10 cellular contexts compared by ENCODE assay signal in the genomic region with DNA sequence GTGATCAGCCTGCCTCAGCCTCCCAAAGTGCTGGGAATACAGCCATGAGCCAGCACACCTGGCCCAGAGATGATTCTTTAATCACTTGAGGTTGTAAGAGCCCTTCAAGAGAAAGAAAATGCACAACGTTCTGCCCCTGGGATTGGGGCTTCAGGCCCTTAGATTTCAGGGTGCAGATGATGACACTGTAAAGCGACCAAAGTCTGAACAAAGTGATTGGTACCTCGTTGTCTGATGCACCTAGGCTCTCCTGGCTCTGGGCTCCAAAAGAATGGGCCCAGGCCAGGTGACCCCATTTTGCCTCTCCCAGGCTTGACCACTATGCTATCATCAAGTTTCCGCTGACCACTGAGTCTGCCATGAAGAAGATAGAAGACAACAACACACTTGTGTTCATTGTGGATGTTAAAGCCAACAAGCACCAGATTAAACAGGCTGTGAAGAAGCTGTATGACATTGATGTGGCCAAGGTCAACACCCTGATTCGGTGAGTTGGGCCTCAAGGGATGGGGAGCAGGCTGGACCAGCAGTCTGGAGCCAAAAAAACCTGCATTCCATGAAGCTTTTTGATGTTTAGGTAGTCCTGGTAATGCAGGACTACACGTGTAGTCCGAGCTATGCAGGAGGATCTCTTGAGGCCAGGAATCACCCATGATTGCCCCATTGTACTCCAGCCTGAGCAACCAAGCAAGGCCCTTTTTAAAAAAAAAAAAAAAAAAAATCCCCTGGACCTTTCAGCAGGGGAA. TPM values are rescaled to one million over a fixed set of nuclear protein-coding genes. Genes with fewer than 3 reads are reported as not detected.
A peak's percentile ranks its signal among the peaks of the same experiment; 100 is the strongest.
DNase-seq lines count a peak whose midpoint lies in the region; ATAC-seq and TF ChIP-seq lines count a peak whose summit lies in the region.
"Had no signal": no experiment of that assay in that cellular context is flagged by ENCODE, and none has a peak within 500 bp of the region (broad histone marks: within the 10 kb centered on the region; RNA-seq: fewer than 3 reads in every experiment).

No MANE protein-coding gene starts in this region.

- DNase-seq in CD4-positive, alpha-beta T cell: no peak
- DNase-seq in HFFc6: no peak
- DNase-seq in mesothelial cell of epicardium (ENCODE audit: low spot score in 2 of 2, unreplicated experiment in 2 of 2): no peak
- DNase-seq in NCI-H2107 (lab: John Stamatoyannopoulos, UW): no peak
- no peak for DNase-seq in GM20000 (ENCODE audit: low spot score)
- no peak for DNase-seq in NCI-H1930 (lab: John Stamatoyannopoulos, UW)
- DNase-seq: GDM1, NCI-H2029 had no signal

- H3K9me3 ChIP-seq in CD4-positive, alpha-beta T cell (ENCODE audit: control insufficient read depth, low read length): no peaks in the 10 kb centered on the region

- intact Hi-C loops in CD4-positive, alpha-beta T cell (cut with DNase I, micrococcal nuclease): no loop called here

- peak overlapping the region; percentile 67 for H3K27ac Mint-ChIP-seq in CD4-positive, alpha-beta T cell
- H3K27ac Mint-ChIP-seq in HFFc6: peak overlapping the region; percentile 96
- peak overlapping the region; percentile 100 for H3K27ac Mint-ChIP-seq in activated naive CD8-positive, alpha-beta T cell
- peak overlapping the region; percentile 34 for H3K27ac Mint-ChIP-seq in mesothelial cell of epicardium

- peaks cover 13% of the 10 kb centered on the region for H3K27me3 Mint-ChIP-seq in CD4-positive, alpha-beta T cell
- H3K27me3 Mint-ChIP-seq in HFFc6 (ENCODE audit: insufficient read depth) (peaks cover 29% of the 10 kb centered on the region), mesothelial cell of epicardium (ENCODE audit: low read depth) (no peaks in the 10 kb centered on the region)
- H3K27me3 Mint-ChIP-seq in activated naive CD8-positive, alpha-beta T cell: no peaks in the 10 kb centered on the region

- peaks cover under 1% of the 10 kb centered on the region for H3K27me3 ChIP-seq in CD4-positive, alpha-beta T cell (ENCODE audit: control insufficient read depth, insufficient read depth, low read length)

- peaks cover 80% of the 10 kb centered on the region for H3K4me1 Mint-ChIP-seq in CD4-positive, alpha-beta T cell (ENCODE audit: low read depth)
- H3K4me1 Mint-ChIP-seq in HFFc6 (ENCODE audit: low read depth) (peaks cover 71% of the 10 kb centered on the region), mesothelial cell of epicardium (peaks cover 68% of the 10 kb centered on the region)
- peaks cover 42% of the 10 kb centered on the region for H3K4me1 Mint-ChIP-seq in activated naive CD8-positive, alpha-beta T cell (ENCODE audit: low read depth)

- POLR2A ChIA-PET in CD4-positive, alpha-beta T cell (lab: Charles Lee): interaction anchor here (1.5 to 4.1 kb wide), 2 partner anchors 12 to 227 kb away, joined by 5 to 110 read pairs; a partner anchor contains a TSS

- H3K27ac ChIP-seq in CD4-positive, alpha-beta T cell (ENCODE audit: low read depth, low read length): no peak overlapping the region

- no peaks in the 10 kb centered on the region for H3K9me3 Mint-ChIP-seq in CD4-positive, alpha-beta T cell
- H3K9me3 Mint-ChIP-seq in HFFc6 (peaks cover 8% of the 10 kb centered on the region; the same call in 1 of the 2 replicates), mesothelial cell of epicardium (no peaks in the 10 kb centered on the region)
- H3K9me3 Mint-ChIP-seq in activated naive CD8-positive, alpha-beta T cell (ENCODE audit: low read depth): no peaks in the 10 kb centered on the region

- ATAC-seq in CD4-positive, alpha-beta T cell (ENCODE audit: poor library complexity): no peak
- ATAC-seq in GM18858 (IDR thresholded peaks at IDR 0.05; ENCODE audit: unreplicated experiment): no peak

- peaks cover 60% of the 10 kb centered on the region for H3K36me3 Mint-ChIP-seq in CD4-positive, alpha-beta T cell (ENCODE audit: low read depth)
- H3K36me3 Mint-ChIP-seq in HFFc6 (ENCODE audit: low read depth) (peaks cover 32% of the 10 kb centered on the region), mesothelial cell of epicardium (peaks cover 13% of the 10 kb centered on the region)
- peaks cover 30% of the 10 kb centered on the region for H3K36me3 Mint-ChIP-seq in activated naive CD8-positive, alpha-beta T cell

- peak overlapping the region; percentile 39 for H3K4me3 Mint-ChIP-seq in CD4-positive, alpha-beta T cell
- H3K4me3 Mint-ChIP-seq in HFFc6 (peak overlapping the region; percentile 100), mesothelial cell of epicardium (peak overlapping the region; percentile 99)
- H3K4me3 Mint-ChIP-seq in activated naive CD8-positive, alpha-beta T cell: peak overlapping the region; percentile 99

- CTCF ChIA-PET in CD4-positive, alpha-beta T cell (lab: Charles Lee): interaction anchor here (0.6 to 10.8 kb wide), 4 partner anchors 25 to 180 kb away, joined by 3 to 373 read pairs (median 6); a partner anchor contains a TSS

- no peak for TF ChIP-seq CTCF in CD4-positive, alpha-beta T cell (IDR thresholded peaks at IDR 0.05)
- TF ChIP-seq CTCF in HFFc6 (IDR thresholded peaks at IDR 0.05) (no peak), mesothelial cell of epicardium (IDR thresholded peaks at IDR 0.05; ENCODE audit: unreplicated experiment) (no peak), GM20000 (IDR thresholded peaks at IDR 0.05; ENCODE audit: extremely low read depth, missing control alignments) (no peak)

RNA-seq across cellular contexts. Expression of a gene that starts 2.8 kb away (rescaled TPM):
- total RNA-seq in CD4-positive, alpha-beta T cell: 1,000 to 10,000 TPM; 3,393 to 3,457 TPM
- total RNA-seq in HFFc6 (2021; fragmentation: NEBNext Ultra II Directional; extraction: Animal tissue kit (Norgen Biotek cat#: 25700)): 1,000 to 10,000 TPM; 1,227 to 1,529 (median 1,391) TPM
- 1,669 to 1,804 TPM (median 1,792 TPM) in 3 replicates for total RNA-seq in mesothelial cell of epicardium

RNA-seq across cellular contexts. Expression of a gene that starts 3.4 kb away (rescaled TPM):
- under 1 TPM; 0.39 to 0.60 TPM for total RNA-seq in CD4-positive, alpha-beta T cell
- 10 to 100 TPM in 4 of 6 experiments, 1 to 10 TPM in 2; 8.0 to 14.6 (median 11.3) TPM for total RNA-seq in HFFc6 (2021; fragmentation: NEBNext Ultra II Directional; extraction: Animal tissue kit (Norgen Biotek cat#: 25700))
- 2.3 to 3.8 TPM (median 3.3 TPM) in 3 replicates for total RNA-seq in mesothelial cell of epicardium

RNA-seq across cellular contexts. Expression of a gene that starts 4.9 kb away (rescaled TPM):
- total RNA-seq in CD4-positive, alpha-beta T cell: 10 to 100 TPM; 20.7 to 21.3 TPM
- total RNA-seq in HFFc6 (2021; fragmentation: NEBNext Ultra II Directional; extraction: Animal tissue kit (Norgen Biotek cat#: 25700)): 100 to 1,000 TPM; 161 to 219 (median 192) TPM
- 172 to 181 TPM (median 178 TPM) in 3 replicates for total RNA-seq in mesothelial cell of epicardium

RNA-seq across cellular contexts. Expression of a gene that starts 6.0 kb away (rescaled TPM):
- 1 to 10 TPM; 4.7 to 5.2 TPM for total RNA-seq in CD4-positive, alpha-beta T cell
- total RNA-seq in HFFc6 (2021; fragmentation: NEBNext Ultra II Directional; extraction: Animal tissue kit (Norgen Biotek cat#: 25700)): 1 to 10 TPM; 1.9 to 3.1 (median 2.5) TPM
- 5.2 to 7.6 TPM (median 5.9 TPM) in 3 replicates for total RNA-seq in mesothelial cell of epicardium

RNA-seq across cellular contexts. Expression of a gene that starts 10.9 kb away (rescaled TPM):
- total RNA-seq in CD4-positive, alpha-beta T cell: 1 to 10 TPM; 3.5 to 4.1 TPM
- 1 to 10 TPM in 1 of 6 experiments, under 1 TPM in 5; 0.60 to 1.1 (median 0.70) TPM for total RNA-seq in HFFc6 (2021; fragmentation: NEBNext Ultra II Directional; extraction: Animal tissue kit (Norgen Biotek cat#: 25700))
- total RNA-seq in mesothelial cell of epicardium: 9.2 to 11.7 TPM (median 10.4 TPM) in 3 replicates

Comparison
In these comparisons a context has a peak if more than half of its experiments do, and no peak if none do; other contexts are left out.
1. H3K27ac Mint-ChIP-seq: peak in every context shown above with its lines; median percentile 100 in activated naive CD8-positive, alpha-beta T cell; 96 in HFFc6; 67 in CD4-positive, alpha-beta T cell; 34 in mesothelial cell of epicardium.
2. H3K4me3 Mint-ChIP-seq: peak in every context shown above with its lines; median percentile 100 in HFFc6; 99 in activated naive CD8-positive, alpha-beta T cell; 99 in mesothelial cell of epicardium; 39 in CD4-positive, alpha-beta T cell.